In genomic region chr17:77392376-77393273, GRCh38 we compare ENCODE assay signal across 8 cellular contexts.
A peak's percentile ranks its signal among the peaks of the same experiment; 100 is the strongest.
DNase-seq lines count a peak whose midpoint lies in the region; ATAC-seq and TF ChIP-seq lines count a peak whose summit lies in the region.

No MANE protein-coding gene starts in this region.

- DNase-seq in Daoy (ENCODE audit: low read depth) (peak; percentile 65), SW480 (ENCODE audit: low spot score) (peak; percentile 73), trophoblast cell (no peak), SW 1271 (lab: John Stamatoyannopoulos, UW) (no peak), superior temporal gyrus (ENCODE audit: extremely low spot score) (no peak), SIG-M5 treated with dmso at 0.1 percent for 504 hours (lab: John Stamatoyannopoulos, UW; ENCODE audit: unreplicated experiment) (no peak), RKO (ENCODE audit: low spot score) (no peak)

- peaks cover 8% of the 10 kb centered on the region for H3K79me2 ChIP-seq in trophoblast cell (ENCODE audit: control insufficient read depth, insufficient read depth, low read length, poor library complexity)

- H3K18ac ChIP-seq in trophoblast cell (ENCODE audit: low read length), result peak overlapping the region; percentile 58

- ATAC-seq in gastroesophageal sphincter, result peak; percentile 28

- peak overlapping the region; percentile 23 for H4K8ac ChIP-seq in trophoblast cell (ENCODE audit: low read depth, low read length)

- H2AFZ ChIP-seq in trophoblast cell (ENCODE audit: insufficient read depth, low read length, poor library complexity), result peak overlapping the region; percentile 21

- peaks cover 33% of the 10 kb centered on the region for H3K79me1 ChIP-seq in trophoblast cell (ENCODE audit: low read length)

- H3K36me3 ChIP-seq in gastroesophageal sphincter, result no peaks in the 10 kb centered on the region
- H3K36me3 ChIP-seq in trophoblast cell (ENCODE audit: control insufficient read depth in 1 of 2, insufficient read depth in 2 of 2, low read length in 2 of 2), result no peaks in the 10 kb centered on the region

- peak overlapping the region; percentile 20 for H4K91ac ChIP-seq in trophoblast cell (ENCODE audit: low read depth, low read length)

- peak overlapping the region; percentile 25 for H3K4ac ChIP-seq in trophoblast cell (ENCODE audit: low read depth, low read length)

- peak overlapping the region; percentile 20 for H2BK120ac ChIP-seq in trophoblast cell (ENCODE audit: insufficient read depth, low read length, poor library complexity)

- WGBS in gastroesophageal sphincter (ENCODE audit: low coverage in 1 of 2), 2 donors, result 14 to 22% methylated on average over 8 to 9 of the region's 16 CpGs
- WGBS in trophoblast cell (ENCODE audit: extremely low coverage, insufficient coverage, insufficient read length), result no CpG with 5 or more reads among the region's 16 CpGs

- H3K14ac ChIP-seq in trophoblast cell (ENCODE audit: low read length), result peak overlapping the region; percentile 12

- no peak for TF ChIP-seq EP300 in gastroesophageal sphincter (IDR thresholded peaks at IDR 0.05)

- H3K4me1 ChIP-seq in gastroesophageal sphincter (peaks cover 31 to 97% (median 71%) of the 10 kb centered on the region in 3 donors), trophoblast cell (ENCODE audit: control insufficient read depth in 1 of 2, insufficient read depth in 2 of 2, low read length in 2 of 2) (peaks cover 51 to 64% of the 10 kb centered on the region in 2 experiments)

- peak in 1 of 2 donors; percentile 1 for TF ChIP-seq POLR2A in gastroesophageal sphincter (IDR thresholded peaks at IDR 0.05)

- peak overlapping the region in 1 of 2 donors; percentile 3 for H3K4me3 ChIP-seq in gastroesophageal sphincter
- H3K4me3 ChIP-seq in trophoblast cell (ENCODE audit: low read depth, low read length), result no peak overlapping the region

- peak overlapping the region; percentile 51 for H2BK12ac ChIP-seq in trophoblast cell (ENCODE audit: low read length)

- H3K4me2 ChIP-seq in trophoblast cell (ENCODE audit: low read length), result peak overlapping the region; percentile 15

- H3K27me3 ChIP-seq in gastroesophageal sphincter, result no peaks in the 10 kb centered on the region
- H3K27me3 ChIP-seq in trophoblast cell (ENCODE audit: insufficient read depth, low read length), result no peaks in the 10 kb centered on the region

- peak overlapping the region; percentile 77 to 96 (median 93) for H3K27ac ChIP-seq in gastroesophageal sphincter
- H3K27ac ChIP-seq in trophoblast cell (ENCODE audit: low read depth, low read length), result peak overlapping the region; percentile 27

- peak overlapping the region; percentile 17 for H2AK5ac ChIP-seq in trophoblast cell (ENCODE audit: low read length)

- no peak for TF ChIP-seq CTCF in gastroesophageal sphincter (IDR thresholded peaks at IDR 0.05)

- no peak overlapping the region for H4K12ac ChIP-seq in trophoblast cell (ENCODE audit: low read depth, low read length)

- no peaks in the 10 kb centered on the region for H3K9me3 ChIP-seq in gastroesophageal sphincter
- peaks cover 4% of the 10 kb centered on the region for H3K9me3 ChIP-seq in trophoblast cell (ENCODE audit: insufficient read depth, low read depth, low read length)

- no peak overlapping the region for H3K9ac ChIP-seq in trophoblast cell (ENCODE audit: low read length)

- no peak overlapping the region for H2BK5ac ChIP-seq in trophoblast cell (ENCODE audit: low read depth, low read length, poor library complexity)

- H3K23ac ChIP-seq in trophoblast cell (ENCODE audit: low read length), result no peak overlapping the region

Comparison
In these comparisons a context has a peak if more than half of its experiments do, and no peak if none do; other contexts are left out.
1. DNase-seq: peak in Daoy (single experiment) and SW480 (single experiment); none in trophoblast cell (0 of 2), SW 1271 (0 of 2), superior temporal gyrus (single experiment), SIG-M5 treated with dmso at 0.1 percent for 504 hours (single experiment) and RKO (single experiment).